ENCODE assay signal across 1 cellular context in genomic region chrX:1224954-1225353, GRCh38.
TF ChIP-seq lines count a peak whose summit lies in the region.

No MANE protein-coding gene starts in this region.

TF ChIP-seq in GM12878, 131 proteins besides CTCF, POLR2A, EP300 and RAD21 (continued from another document):
- TF ChIP-seq, protein P1, sequence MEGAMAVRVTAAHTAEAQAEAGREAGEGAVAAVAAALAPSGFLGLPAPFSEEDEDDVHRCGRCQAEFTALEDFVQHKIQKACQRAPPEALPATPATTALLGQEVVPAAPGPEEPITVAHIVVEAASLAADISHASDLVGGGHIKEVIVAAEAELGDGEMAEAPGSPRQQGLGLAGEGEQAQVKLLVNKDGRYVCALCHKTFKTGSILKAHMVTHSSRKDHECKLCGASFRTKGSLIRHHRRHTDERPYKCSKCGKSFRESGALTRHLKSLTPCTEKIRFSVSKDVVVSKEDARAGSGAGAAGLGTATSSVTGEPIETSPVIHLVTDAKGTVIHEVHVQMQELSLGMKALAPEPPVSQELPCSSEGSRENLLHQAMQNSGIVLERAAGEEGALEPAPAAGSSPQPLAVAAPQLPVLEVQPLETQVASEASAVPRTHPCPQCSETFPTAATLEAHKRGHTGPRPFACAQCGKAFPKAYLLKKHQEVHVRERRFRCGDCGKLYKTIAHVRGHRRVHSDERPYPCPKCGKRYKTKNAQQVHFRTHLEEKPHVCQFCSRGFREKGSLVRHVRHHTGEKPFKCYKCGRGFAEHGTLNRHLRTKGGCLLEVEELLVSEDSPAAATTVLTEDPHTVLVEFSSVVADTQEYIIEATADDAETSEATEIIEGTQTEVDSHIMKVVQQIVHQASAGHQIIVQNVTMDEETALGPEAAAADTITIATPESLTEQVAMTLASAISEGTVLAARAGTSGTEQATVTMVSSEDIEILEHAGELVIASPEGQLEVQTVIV (IDR thresholded peaks at IDR 0.05; ENCODE audit: borderline replicate concordance, partially characterized antibody): no peak
- no peak for TF ChIP-seq PRDM15 (CRISPR knock-in tag; IDR thresholded peaks at IDR 0.05)
- no peak for TF ChIP-seq FOXK2 (IDR thresholded peaks at IDR 0.05)
- TF ChIP-seq ASH2L (IDR thresholded peaks at IDR 0.05; ENCODE audit: borderline replicate concordance, low read depth): no peak
- no peak for TF ChIP-seq NBN (IDR thresholded peaks at IDR 0.05)
TF ChIP-seq in GM12878: peak in this region for 17.
